10 cellular contexts compared by ENCODE assay signal in genomic region chr3:48560648-48561018, GRCh38. TPM values are rescaled to one million over a fixed set of nuclear protein-coding genes. Genes with fewer than 3 reads are reported as not detected.
A peak's percentile ranks its signal among the peaks of the same experiment; 100 is the strongest.
DNase-seq lines count a peak whose midpoint lies in the region; ATAC-seq and TF ChIP-seq lines count a peak whose summit lies in the region.
"Had no signal": no experiment of that assay in that cellular context is flagged by ENCODE, and none has a peak within 500 bp of the region (broad histone marks: within the 10 kb centered on the region; RNA-seq: fewer than 3 reads in every experiment).

No MANE protein-coding gene starts in this region.

- no peak overlapping the region for H3K4ac ChIP-seq in trophoblast cell (ENCODE audit: low read depth, low read length)

- H3K27me3 ChIP-seq in esophagus squamous epithelium = no peaks in the 10 kb centered on the region
- H3K27me3 ChIP-seq in trophoblast cell (ENCODE audit: insufficient read depth, low read length) = no peaks in the 10 kb centered on the region

- DNase-seq in CD1c-positive myeloid dendritic cell (ENCODE audit: extremely low spot score) (peak; percentile 51), NCI-H82 treated with DMSO at 0.1 percent for 48 hours (lab: John Stamatoyannopoulos, UW; ENCODE audit: unreplicated experiment) (peak; percentile 39), esophagus squamous epithelium (lab: John Stamatoyannopoulos, UW) (no peak), trophoblast cell (no peak), endothelial cell (ENCODE audit: low spot score) (no peak), D341Med (ENCODE audit: low spot score) (no peak), NCI-H2171 treated with DMSO at 0.1 percent for 48 hours (lab: John Stamatoyannopoulos, UW) (no peak)
- DNase-seq in stimulated activated naive CD8-positive, alpha-beta T cell treated with anti-CD3 and anti-CD28 coated beads, Interleukin-15, Interleukin-2, amounts not matched to agents 100 U/mL and 50 U/mL, for 24 hours = no peak

- no peak overlapping the region for H3K23ac ChIP-seq in trophoblast cell (ENCODE audit: low read length)

- no peak overlapping the region for H3K4me2 ChIP-seq in trophoblast cell (ENCODE audit: low read length)

- H3K4me3 ChIP-seq in esophagus squamous epithelium (peak overlapping the region in 3 of 4 donors; percentile 17 to 47 (median 29)), trophoblast cell (ENCODE audit: low read depth, low read length) (no peak overlapping the region)

- no peaks in the 10 kb centered on the region for H3K9me3 ChIP-seq in esophagus squamous epithelium
- no peaks in the 10 kb centered on the region for H3K9me3 ChIP-seq in trophoblast cell (ENCODE audit: insufficient read depth, low read depth, low read length)

- WGBS in esophagus squamous epithelium, 2 donors = 23 to 48% methylated on average over 2 to 3 of the region's 5 CpGs
- WGBS in trophoblast cell (ENCODE audit: extremely low coverage, insufficient coverage, insufficient read length) = no CpG with 5 or more reads among the region's 5 CpGs

- H3K9ac ChIP-seq in trophoblast cell (ENCODE audit: low read length) = no peak overlapping the region

- H2BK5ac ChIP-seq in trophoblast cell (ENCODE audit: low read depth, low read length, poor library complexity) = no peak overlapping the region

- H3K27me3 Mint-ChIP-seq in endothelial cell (ENCODE audit: unreplicated experiment) = peaks cover 12% of the 10 kb centered on the region
- H3K27me3 Mint-ChIP-seq: activated naive CD4-positive, alpha-beta T cell treated with anti-CD3 and anti-CD28 coated beads, Interleukin-2, amount 50 U/mL, for 24 hours had no signal

- H3K4me1 ChIP-seq in esophagus squamous epithelium (peaks cover 20 to 67% (median 40%) of the 10 kb centered on the region in 3 donors), trophoblast cell (ENCODE audit: control insufficient read depth in 1 of 2, insufficient read depth in 2 of 2, low read length in 2 of 2) (peaks cover 12 to 14% of the 10 kb centered on the region in 2 experiments)

- no peak for TF ChIP-seq POLR2A in esophagus squamous epithelium (IDR thresholded peaks at IDR 0.05)

- H3K36me3 ChIP-seq in esophagus squamous epithelium (peaks cover 0 to 19% (median 0%) of the 10 kb centered on the region in 3 donors), trophoblast cell (ENCODE audit: control insufficient read depth in 1 of 2, insufficient read depth in 2 of 2, low read length in 2 of 2) (peaks cover 12 to 20% of the 10 kb centered on the region in 2 experiments)

- no peak overlapping the region for H2BK12ac ChIP-seq in trophoblast cell (ENCODE audit: low read length)

- H3K79me1 ChIP-seq in trophoblast cell (ENCODE audit: low read length) = peaks cover 5% of the 10 kb centered on the region

- H3K4me1 Mint-ChIP-seq in endothelial cell (ENCODE audit: unreplicated experiment) = peaks cover 34% of the 10 kb centered on the region

- TF ChIP-seq CTCF in esophagus squamous epithelium (IDR thresholded peaks at IDR 0.05) (no peak), endothelial cell (IDR thresholded peaks at IDR 0.05; ENCODE audit: unreplicated experiment) (no peak)

- H2BK120ac ChIP-seq in trophoblast cell (ENCODE audit: insufficient read depth, low read length, poor library complexity) = no peak overlapping the region

- no peak overlapping the region for H3K18ac ChIP-seq in trophoblast cell (ENCODE audit: low read length)

- no peak overlapping the region for H3K14ac ChIP-seq in trophoblast cell (ENCODE audit: low read length)

- no peak overlapping the region for H3K27ac Mint-ChIP-seq in endothelial cell (ENCODE audit: unreplicated experiment)
- H3K27ac Mint-ChIP-seq: activated naive CD4-positive, alpha-beta T cell treated with anti-CD3 and anti-CD28 coated beads, Interleukin-2, amount 50 U/mL, for 24 hours had no signal

- peak overlapping the region; percentile 7 for H4K91ac ChIP-seq in trophoblast cell (ENCODE audit: low read depth, low read length)

- H2AK5ac ChIP-seq in trophoblast cell (ENCODE audit: low read length) = no peak overlapping the region

- peak overlapping the region in 3 of 4 donors; percentile 71 to 85 (median 77) for H3K27ac ChIP-seq in esophagus squamous epithelium
- no peak overlapping the region for H3K27ac ChIP-seq in trophoblast cell (ENCODE audit: low read depth, low read length)

- H4K8ac ChIP-seq in trophoblast cell (ENCODE audit: low read depth, low read length) = peak overlapping the region; percentile 20

- no peak overlapping the region for H2AFZ ChIP-seq in trophoblast cell (ENCODE audit: insufficient read depth, low read length, poor library complexity)

- no peak overlapping the region for H3K4me3 Mint-ChIP-seq in endothelial cell (ENCODE audit: unreplicated experiment)
- H3K4me3 Mint-ChIP-seq: activated naive CD4-positive, alpha-beta T cell treated with anti-CD3 and anti-CD28 coated beads, Interleukin-2, amount 50 U/mL, for 24 hours had no signal

- no peak for ATAC-seq in stimulated activated naive CD8-positive, alpha-beta T cell treated with anti-CD3 and anti-CD28 coated beads, Interleukin-15, Interleukin-2, amounts not matched to agents 100 U/mL and 50 U/mL, for 24 hours

- H3K36me3 Mint-ChIP-seq in endothelial cell (ENCODE audit: low read depth, unreplicated experiment) = no peaks in the 10 kb centered on the region
- H3K36me3 Mint-ChIP-seq: activated naive CD4-positive, alpha-beta T cell treated with anti-CD3 and anti-CD28 coated beads, Interleukin-2, amount 50 U/mL, for 24 hours had no signal

- peaks cover 7% of the 10 kb centered on the region for H3K79me2 ChIP-seq in trophoblast cell (ENCODE audit: control insufficient read depth, insufficient read depth, low read length, poor library complexity)

- no peak overlapping the region for H4K12ac ChIP-seq in trophoblast cell (ENCODE audit: low read depth, low read length)

- H3K9me3 Mint-ChIP-seq in endothelial cell (ENCODE audit: unreplicated experiment) = no peaks in the 10 kb centered on the region
- H3K9me3 Mint-ChIP-seq: activated naive CD4-positive, alpha-beta T cell treated with anti-CD3 and anti-CD28 coated beads, Interleukin-2, amount 50 U/mL, for 24 hours had no signal

- intact Hi-C loops in esophagus squamous epithelium (cut with DNase I) = no loop called here

RNA-seq across cellular contexts. Expression of gene UCN2, which starts 2.9 kb away (rescaled TPM):
- total RNA-seq in esophagus squamous epithelium = 1 to 10 TPM; 2.6 to 5.3 (median 3.4) TPM
- 1.4 and 1.7 TPM in 2 replicates for polyA plus RNA-seq in trophoblast cell (2013)
- 0.77 TPM for total RNA-seq in endothelial cell (ENCODE audit: unreplicated experiment)
- total RNA-seq: T-helper 1 cell treated with Interleukin-12 subunit alpha and Interleukin-12 subunit beta and Interleukin-4 antibody, amounts not matched to agents 30 ng/mL and 1 ng/mL, for 36 hours had no signal

RNA-seq across cellular contexts. Expression of gene PFKFB4, which starts 4.0 kb away (rescaled TPM):
- total RNA-seq in esophagus squamous epithelium = 10 to 100 TPM in 1 of 4 donors, 1 to 10 TPM in 3; 6.7 to 10.2 (median 8.0) TPM
- polyA plus RNA-seq in trophoblast cell (2013) = 18.7 TPM in 2 replicates
- 11.5 TPM for total RNA-seq in endothelial cell (ENCODE audit: unreplicated experiment)

RNA-seq across cellular contexts. Expression of gene COL7A1, which starts 34.5 kb away (rescaled TPM):
- total RNA-seq in esophagus squamous epithelium (100 to 1,000 TPM in 1 of 4 donors, 10 to 100 TPM in 3; 52.8 to 125 (median 69.0) TPM), endothelial cell (ENCODE audit: unreplicated experiment) (5.2 TPM)
- 23.1 and 26.0 TPM in 2 replicates for polyA plus RNA-seq in trophoblast cell (2013)

RNA-seq across cellular contexts. Expression of gene UQCRC1, which starts 48.8 kb away (rescaled TPM):
- total RNA-seq in esophagus squamous epithelium = 100 to 1,000 TPM; 213 to 471 (median 356) TPM
- 164 and 166 TPM in 2 replicates for polyA plus RNA-seq in trophoblast cell (2013)
- 165 TPM for total RNA-seq in endothelial cell (ENCODE audit: unreplicated experiment)

RNA-seq across cellular contexts. Expression of gene SHISA5, which starts 56.7 kb away (rescaled TPM):
- total RNA-seq in esophagus squamous epithelium = 100 to 1,000 TPM in 2 of 4 donors, 10 to 100 TPM in 2; 71.8 to 138 (median 115) TPM
- 314 and 318 TPM in 2 replicates for polyA plus RNA-seq in trophoblast cell (2013)
- 283 TPM for total RNA-seq in endothelial cell (ENCODE audit: unreplicated experiment)

Comparison
In these comparisons a context has a peak if more than half of its experiments do, and no peak if none do; other contexts are left out.
1. DNase-seq: peak in CD1c-positive myeloid dendritic cell (single experiment) and NCI-H82 treated with DMSO at 0.1 percent for 48 hours (single experiment); none in esophagus squamous epithelium (single experiment), trophoblast cell (0 of 2), endothelial cell (single experiment), D341Med (single experiment), NCI-H2171 treated with DMSO at 0.1 percent for 48 hours (single experiment) and stimulated activated naive CD8-positive, alpha-beta T cell treated with anti-CD3 and anti-CD28 coated beads, Interleukin-15, Interleukin-2, amounts not matched to agents 100 U/mL and 50 U/mL, for 24 hours (single experiment).